28 cellular contexts compared by ENCODE assay signal in the genomic region with DNA sequence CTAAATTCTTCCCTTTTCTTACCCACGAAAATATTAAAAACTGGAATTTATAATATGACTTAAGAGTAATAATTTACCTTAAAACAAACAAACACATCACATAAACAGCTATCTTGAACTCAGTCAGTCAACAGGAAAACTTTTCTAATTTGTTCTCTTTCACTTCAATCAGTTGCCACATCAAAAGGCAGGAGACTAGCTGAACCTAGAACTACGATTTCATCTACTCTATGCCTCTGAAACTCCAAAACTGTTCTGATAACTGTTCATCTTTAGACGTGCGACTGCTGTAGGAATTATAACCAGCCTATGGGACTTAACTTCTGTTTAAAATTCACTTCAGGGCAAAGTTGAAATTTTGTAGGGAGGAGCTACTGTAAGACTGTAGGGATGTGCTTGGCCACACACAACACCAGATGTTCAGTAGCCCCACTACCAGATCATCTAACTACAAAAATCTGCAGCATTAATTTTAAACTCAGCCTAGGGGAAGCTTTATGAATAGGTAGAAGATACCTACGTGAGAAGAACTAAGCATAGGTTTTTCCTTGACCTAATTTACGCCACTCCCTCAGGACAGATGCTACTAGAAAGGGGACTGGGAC.
"Had no signal": no experiment of that assay in that cellular context is flagged by ENCODE, and none has a peak within 500 bp of the region (broad histone marks: within the 10 kb centered on the region; RNA-seq: fewer than 3 reads in every experiment).

No MANE protein-coding gene starts in this region.

- H3K27me3 ChIP-seq: gastrocnemius medialis, pancreas, sigmoid colon, suprapubic skin, tibial nerve had no signal

- H3K9me3 ChIP-seq: gastrocnemius medialis, mucosa of descending colon, pancreas, prostate gland, sigmoid colon, SK-N-SH, suprapubic skin, tibial nerve had no signal

- H3K27me3 Mint-ChIP-seq: activated naive CD4-positive, alpha-beta T cell treated with anti-CD3 and anti-CD28 coated beads, Interleukin-2, amount 50 U/mL, for 24 hours; activated naive CD8-positive, alpha-beta T cell treated with anti-CD3 and anti-CD28 coated beads, Interleukin-2, amount 50 U/mL, for 24 hours; effector memory CD8-positive, alpha-beta T cell had no signal

- H3K4me1 ChIP-seq: gastrocnemius medialis, pancreas, prostate gland, sigmoid colon, suprapubic skin, tibial nerve had no signal

- ATAC-seq: activated naive CD8-positive, alpha-beta T cell treated with anti-CD3 and anti-CD28 coated beads, Interleukin-2, amount 50 U/mL, for 24 hours; effector memory CD8-positive, alpha-beta T cell; gastrocnemius medialis; left cardiac atrium; left ventricle myocardium superior; mucosa of descending colon; pancreas had no signal

- H3K36me3 ChIP-seq: prostate gland had no signal

- H3K4me1 Mint-ChIP-seq: nephron progenitor cell had no signal

- H3K27ac Mint-ChIP-seq: activated naive CD4-positive, alpha-beta T cell treated with anti-CD3 and anti-CD28 coated beads, Interleukin-2, amount 50 U/mL, for 24 hours; activated naive CD8-positive, alpha-beta T cell treated with anti-CD3 and anti-CD28 coated beads, Interleukin-2, amount 50 U/mL, for 24 hours; activated T-helper 2 cell treated with anti-CD3 and anti-CD28 coated beads, Interferon-gamma antibody, Interleukin-2, Interleukin-4, amounts not matched to agents 10 μg/mL and 5 μg/mL and 100 μg/mL, durations not matched to agents 14 hours and 24 hours and 36 hours; nephron progenitor cell had no signal

- DNase-seq: activated CD4-positive, alpha-beta T cell treated with anti-CD3 and anti-CD28 coated beads for 1 hour; activated CD4-positive, alpha-beta T cell treated with anti-CD3 and anti-CD28 coated beads, Interleukin-2, amount 50 U/mL, for 4 hours; activated CD8-positive, alpha-beta memory T cell treated with anti-CD3 and anti-CD28 coated beads, Interleukin-2, amount 50 U/mL, for 48 hours; activated naive CD8-positive, alpha-beta T cell treated with anti-CD3 and anti-CD28 coated beads, Interleukin-2, amount 50 U/mL, for 24 hours; activated T-cell treated with anti-CD3 and anti-CD28 coated beads, Interleukin-2, amount 50 U/mL, for 48 hours; amygdala; caudate nucleus; cortex of kidney; effector memory CD8-positive, alpha-beta T cell; erythroblast; gastrocnemius medialis; glutamatergic neuron; left cardiac atrium; left ventricle myocardium superior; mucosa of descending colon; nephron progenitor cell; pancreas; sigmoid colon; SK-N-SH; small intestine; SW 1271; T1000; WERI-Rb-1 had no signal

- H3K4me3 ChIP-seq: gastrocnemius medialis, mucosa of descending colon, pancreas, prostate gland, sigmoid colon, suprapubic skin, tibial nerve had no signal

- H3K9me3 Mint-ChIP-seq: activated naive CD4-positive, alpha-beta T cell treated with anti-CD3 and anti-CD28 coated beads, Interleukin-2, amount 50 U/mL, for 24 hours; activated naive CD8-positive, alpha-beta T cell treated with anti-CD3 and anti-CD28 coated beads, Interleukin-2, amount 50 U/mL, for 24 hours; activated T-helper 2 cell treated with anti-CD3 and anti-CD28 coated beads, Interferon-gamma antibody, Interleukin-2, Interleukin-4, amounts not matched to agents 10 μg/mL and 5 μg/mL and 100 μg/mL, durations not matched to agents 14 hours and 24 hours and 36 hours; effector memory CD8-positive, alpha-beta T cell; nephron progenitor cell had no signal

- H3K27ac ChIP-seq: gastrocnemius medialis, pancreas, prostate gland, sigmoid colon, suprapubic skin, tibial nerve, WERI-Rb-1 had no signal

- H3K4me3 Mint-ChIP-seq: activated naive CD8-positive, alpha-beta T cell treated with anti-CD3 and anti-CD28 coated beads, Interleukin-2, amount 50 U/mL, for 24 hours; effector memory CD8-positive, alpha-beta T cell; nephron progenitor cell had no signal
